Comparison of ENCODE assay signal across 9 cellular contexts in the genomic region with DNA sequence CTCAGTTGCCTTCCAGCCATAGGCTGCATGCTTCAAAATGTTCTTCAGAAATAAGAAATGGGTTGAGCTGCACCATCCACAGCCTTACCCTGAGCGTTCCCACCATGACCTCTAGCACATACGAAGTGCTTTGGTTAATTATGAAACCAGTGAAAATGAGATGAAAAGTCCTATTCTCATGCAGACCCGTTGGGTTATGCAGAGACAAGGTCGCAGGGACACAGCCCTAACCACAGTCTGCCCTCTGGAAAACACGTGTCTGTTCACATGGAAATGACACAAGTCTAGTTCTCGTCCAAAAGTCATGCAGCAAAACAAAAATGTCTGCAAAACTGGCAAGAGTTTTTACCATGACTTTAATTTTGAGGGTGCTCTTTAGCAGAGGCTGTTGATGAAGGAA.
"Had no signal": no experiment of that assay in that cellular context is flagged by ENCODE, and none has a peak within 500 bp of the region (broad histone marks: within the 10 kb centered on the region; RNA-seq: fewer than 3 reads in every experiment).

No MANE protein-coding gene starts in this region.

- H3K36me3 Mint-ChIP-seq: activated naive CD4-positive, alpha-beta T cell treated with anti-CD3 and anti-CD28 coated beads, Interleukin-2, amount 50 U/mL, for 72 hours had no signal

- H3K27me3 ChIP-seq: breast epithelium, heart left ventricle, neutrophil had no signal

- H3K36me3 ChIP-seq: breast epithelium, heart left ventricle, neutrophil had no signal

- H3K27ac Mint-ChIP-seq: activated B cell treated with CpG ODN at 0.5 μM for 24 hours; activated CD4-positive, alpha-beta T cell treated with anti-CD3 and anti-CD28 coated beads, Interleukin-2, amount 10 ng/mL, durations not matched to agents 7 days and 5 days; progenitor cell of endocrine pancreas; T-helper 1 cell treated with Interleukin-12 subunit alpha and Interleukin-12 subunit beta and Interleukin-4 antibody, amounts not matched to agents 30 μg/mL and 1 μg/mL, for 36 hours had no signal

- FAIRE-seq: frontal cortex had no signal

- H3K9me3 ChIP-seq: breast epithelium, neutrophil had no signal

- H3K9me3 Mint-ChIP-seq: activated B cell treated with CpG ODN at 0.5 μM for 24 hours; activated CD4-positive, alpha-beta T cell treated with anti-CD3 and anti-CD28 coated beads, Interleukin-2, amount 10 ng/mL, durations not matched to agents 7 days and 5 days; activated naive CD4-positive, alpha-beta T cell treated with anti-CD3 and anti-CD28 coated beads, Interleukin-2, amount 50 U/mL, for 72 hours; T-helper 1 cell treated with Interleukin-12 subunit alpha and Interleukin-12 subunit beta and Interleukin-4 antibody, amounts not matched to agents 30 μg/mL and 1 μg/mL, for 36 hours had no signal

- H3K4me3 Mint-ChIP-seq: activated B cell treated with CpG ODN at 0.5 μM for 24 hours; activated CD4-positive, alpha-beta T cell treated with anti-CD3 and anti-CD28 coated beads, Interleukin-2, amount 10 ng/mL, durations not matched to agents 7 days and 5 days; T-helper 1 cell treated with Interleukin-12 subunit alpha and Interleukin-12 subunit beta and Interleukin-4 antibody, amounts not matched to agents 30 μg/mL and 1 μg/mL, for 36 hours had no signal

- H3K4me1 ChIP-seq: breast epithelium had no signal

- H3K27ac ChIP-seq: neutrophil had no signal

- H3K27me3 Mint-ChIP-seq: activated B cell treated with CpG ODN at 0.5 μM for 24 hours, progenitor cell of endocrine pancreas had no signal

- H3K4me3 ChIP-seq: heart left ventricle had no signal
